In the genomic region with DNA sequence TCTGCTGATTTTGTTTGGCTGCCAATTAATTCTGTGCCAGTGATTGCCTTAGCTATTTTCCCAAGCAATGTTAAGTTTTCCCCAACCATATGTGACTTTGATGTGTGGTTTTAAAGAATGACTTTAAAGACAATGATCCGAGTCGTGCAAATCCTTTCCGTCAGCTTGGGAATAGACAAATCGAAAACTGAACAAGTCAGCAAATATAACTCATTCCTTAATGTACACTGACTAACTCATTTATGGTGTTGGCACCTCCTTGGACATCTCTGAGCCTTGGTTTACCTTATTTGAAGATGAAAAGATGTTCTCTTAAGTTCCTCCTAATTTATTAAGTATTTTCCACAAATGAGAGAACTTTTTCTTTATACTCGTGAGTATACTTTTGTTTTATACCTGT, we compare ENCODE assay signal across 31 cellular contexts.
"Had no signal": no experiment of that assay in that cellular context is flagged by ENCODE, and none has a peak within 500 bp of the region (broad histone marks: within the 10 kb centered on the region; RNA-seq: fewer than 3 reads in every experiment).

No MANE protein-coding gene starts in this region.

- H3K9me3 ChIP-seq: MG63 had no signal

- DNase-seq: Kasumi-1, MM.1S, NCI-H1048, NCI-H1092, NCI-H1092 treated with DMSO at 0.1 percent for 48 hours, NCI-H1105, NCI-H1105 treated with DMSO at 0.1 percent for 48 hours, NCI-H1417, NCI-H1417 treated with DMSO at 0.1 percent for 48 hours, NCI-H1436, NCI-H1436 treated with DMSO at 0.1 percent for 48 hours, NCI-H1694, NCI-H1694 treated with DMSO at 0.1 percent for 48 hours, NCI-H187, NCI-H187 treated with DMSO at 0.1 percent for 48 hours, NCI-H1930, NCI-H2029 treated with DMSO at 0.1 percent for 48 hours, NCI-H2081, NCI-H2081 treated with DMSO at 0.1 percent for 48 hours, NCI-H2107, NCI-H2171, NCI-H2171 treated with DMSO at 0.1 percent for 48 hours, NCI-H2227 treated with DMSO at 0.1 percent for 48 hours, NCI-H226, NCI-H446, NCI-H446 treated with DMSO at 0.1 percent for 48 hours, NCI-H510A, NCI-H510A treated with DMSO at 0.1 percent for 48 hours, NCI-H524, NCI-H524 treated with DMSO at 0.1 percent for 48 hours had no signal

- H3K36me3 ChIP-seq: MG63 had no signal

- H3K4me3 ChIP-seq: MG63 had no signal
